ENCODE assay signal across 8 cellular contexts in genomic region chr3:112334709-112335108, GRCh38. TPM values are rescaled to one million over a fixed set of nuclear protein-coding genes. Genes with fewer than 3 reads are reported as not detected.
DNase-seq lines count a peak whose midpoint lies in the region; ATAC-seq lines count a peak whose summit lies in the region.
"Had no signal": no experiment of that assay in that cellular context is flagged by ENCODE, and none has a peak within 500 bp of the region (broad histone marks: within the 10 kb centered on the region; RNA-seq: fewer than 3 reads in every experiment).

No MANE protein-coding gene starts in this region.

- no peak for DNase-seq in activated naive CD8-positive, alpha-beta T cell treated with anti-CD3 and anti-CD28 coated beads, Interleukin-2, amount 50 U/mL, for 24 hours
- DNase-seq in iPS-NIHi11 (ENCODE audit: low spot score) (no peak), ACHN (no peak)
- DNase-seq: cerebellar nuclear complex had no signal

- peak overlapping the region; percentile 97 for H3K27ac ChIP-seq in HUES64 (ENCODE audit: low read depth, low read length)
- H3K27ac ChIP-seq in layer of hippocampus (ENCODE audit: low read depth, low read length): peak overlapping the region; percentile 86
- H3K27ac ChIP-seq in subcutaneous abdominal adipose tissue (ENCODE audit: low read depth, low read length): peak overlapping the region; percentile 82

- H3K4me3 ChIP-seq in HUES64 (ENCODE audit: low read length): peak overlapping the region; percentile 69
- peak overlapping the region in 4 of 5 donors; percentile 25 to 93 (median 80) for H3K4me3 ChIP-seq in subcutaneous abdominal adipose tissue (ENCODE audit: low read depth in 1 of 5, low read length in 5 of 5)

- WGBS in HUES64: 0% methylated on average over 1 of the region's 4 CpGs

- no peaks in the 10 kb centered on the region for H3K9me3 Mint-ChIP-seq in activated naive CD8-positive, alpha-beta T cell treated with anti-CD3 and anti-CD28 coated beads, Interleukin-2, amount 50 U/mL, for 24 hours

- H3K27me3 Mint-ChIP-seq in activated naive CD8-positive, alpha-beta T cell treated with anti-CD3 and anti-CD28 coated beads, Interleukin-2, amount 50 U/mL, for 24 hours: no peaks in the 10 kb centered on the region

- H3K4me1 Mint-ChIP-seq in activated naive CD8-positive, alpha-beta T cell treated with anti-CD3 and anti-CD28 coated beads, Interleukin-2, amount 50 U/mL, for 24 hours: peaks cover 58% of the 10 kb centered on the region

- in situ Hi-C loops in ACHN (cut with HindIII; ENCODE audit: low pct_ligation_motif_present, low pct_unique_long_range_greater_than_20kb, low sequenced_read_pairs): no loop called here

- peaks cover 53% of the 10 kb centered on the region for H3K4me1 ChIP-seq in HUES64 (ENCODE audit: insufficient read depth, low read length)
- peaks cover 0 to 46% (median 30%) of the 10 kb centered on the region in 5 donors for H3K4me1 ChIP-seq in subcutaneous abdominal adipose tissue (ENCODE audit: control insufficient read depth in 5 of 5, insufficient read depth in 5 of 5, low read length in 5 of 5)

- H3K4me3 Mint-ChIP-seq in activated naive CD8-positive, alpha-beta T cell treated with anti-CD3 and anti-CD28 coated beads, Interleukin-2, amount 50 U/mL, for 24 hours: peak overlapping the region; percentile 98

- peak overlapping the region; percentile 88 for H3K27ac Mint-ChIP-seq in activated naive CD8-positive, alpha-beta T cell treated with anti-CD3 and anti-CD28 coated beads, Interleukin-2, amount 50 U/mL, for 24 hours

- H3K36me3 Mint-ChIP-seq in activated naive CD8-positive, alpha-beta T cell treated with anti-CD3 and anti-CD28 coated beads, Interleukin-2, amount 50 U/mL, for 24 hours (ENCODE audit: low read depth): peaks cover 48% of the 10 kb centered on the region

- H3K36me3 ChIP-seq in HUES64 (ENCODE audit: insufficient read depth, low read length): peaks cover 37% of the 10 kb centered on the region
- H3K36me3 ChIP-seq in subcutaneous abdominal adipose tissue (ENCODE audit: control insufficient read depth in 5 of 5, insufficient read depth in 5 of 5, low read length in 5 of 5): no peaks in the 10 kb centered on the region

- H3K27me3 ChIP-seq in HUES64 (ENCODE audit: insufficient read depth, low read length): no peaks in the 10 kb centered on the region
- no peaks in the 10 kb centered on the region for H3K27me3 ChIP-seq in layer of hippocampus (ENCODE audit: control insufficient read depth, insufficient read depth, low read length)
- no peaks in the 10 kb centered on the region for H3K27me3 ChIP-seq in subcutaneous abdominal adipose tissue (ENCODE audit: control insufficient read depth in 5 of 5, insufficient read depth in 4 of 5, low read length in 5 of 5)

- H3K9me3 ChIP-seq in HUES64 (ENCODE audit: insufficient read depth, low read depth, low read length) (no peaks in the 10 kb centered on the region), subcutaneous abdominal adipose tissue (ENCODE audit: control insufficient read depth in 5 of 5, low read length in 5 of 5) (no peaks in the 10 kb centered on the region)

- H3K9ac ChIP-seq in HUES64 (ENCODE audit: low read depth, low read length) (peak overlapping the region; percentile 87), subcutaneous abdominal adipose tissue (ENCODE audit: low read length in 5 of 5) (peak overlapping the region in 4 of 5 donors; percentile 58 to 87 (median 76))

- no peak for ATAC-seq in activated naive CD8-positive, alpha-beta T cell treated with anti-CD3 and anti-CD28 coated beads, Interleukin-2, amount 50 U/mL, for 24 hours
- ATAC-seq in GM21367 (IDR thresholded peaks at IDR 0.05; ENCODE audit: unreplicated experiment): no peak

RNA-seq across cellular contexts. Expression of gene CD200, which starts 1.8 kb away (rescaled TPM):
- 52.1 TPM for polyA plus RNA-seq in HUES64 (2013, experiment 1 of 2)
- polyA plus RNA-seq in HUES64 (2013, experiment 2 of 2): 56.7 TPM

RNA-seq across cellular contexts. Expression of gene SLC9C1, which starts 40.7 kb away (rescaled TPM):
- polyA plus RNA-seq in HUES64 (2013, experiment 1 of 2): 0.15 TPM
- polyA plus RNA-seq in HUES64 (2013, experiment 2 of 2): 0.51 TPM
